Comparison of ENCODE assay signal across 17 cellular contexts in genomic region chr17:57669671-57670529, GRCh38.
DNase-seq lines count a peak whose midpoint lies in the region; ATAC-seq and TF ChIP-seq lines count a peak whose summit lies in the region.
"Had no signal": no experiment of that assay in that cellular context is flagged by ENCODE, and none has a peak within 500 bp of the region (broad histone marks: within the 10 kb centered on the region; RNA-seq: fewer than 3 reads in every experiment).

No MANE protein-coding gene starts in this region.

- H3K4me1 Mint-ChIP-seq in activated T-cell treated with anti-CD3 and anti-CD28 coated beads, Interleukin-2, amount 50 U/mL, for 24 hours (ENCODE audit: low read depth), result peaks cover 32% of the 10 kb centered on the region
- H3K4me1 Mint-ChIP-seq in central memory CD8-positive, alpha-beta T cell, result peaks cover 42% of the 10 kb centered on the region
- peaks cover 9% of the 10 kb centered on the region for H3K4me1 Mint-ChIP-seq in osteocyte (ENCODE audit: unreplicated experiment)

- H3F3A ChIP-seq in OCI-LY1 (ENCODE audit: insufficient read depth, low read length), result no peaks in the 10 kb centered on the region

- H3K27me3 Mint-ChIP-seq in activated T-cell treated with anti-CD3 and anti-CD28 coated beads, Interleukin-2, amount 50 U/mL, for 24 hours, result no peaks in the 10 kb centered on the region
- H3K27me3 Mint-ChIP-seq in central memory CD8-positive, alpha-beta T cell, result no peaks in the 10 kb centered on the region
- no peaks in the 10 kb centered on the region for H3K27me3 Mint-ChIP-seq in osteocyte (ENCODE audit: unreplicated experiment)

- H3K36me3 Mint-ChIP-seq in activated T-cell treated with anti-CD3 and anti-CD28 coated beads, Interleukin-2, amount 50 U/mL, for 24 hours (ENCODE audit: low read depth), result peaks cover 3% of the 10 kb centered on the region
- peaks cover 7% of the 10 kb centered on the region for H3K36me3 Mint-ChIP-seq in central memory CD8-positive, alpha-beta T cell (ENCODE audit: insufficient read depth)
- H3K36me3 Mint-ChIP-seq in osteocyte (ENCODE audit: unreplicated experiment), result peaks cover 7% of the 10 kb centered on the region

- no peak overlapping the region for H3K4me3 ChIP-seq in OCI-LY1 (ENCODE audit: low read depth, low read length, poor library complexity, severe bottlenecking)
- H3K4me3 ChIP-seq: A549, dorsolateral prefrontal cortex, K562 had no signal

- H3K79me2 ChIP-seq in OCI-LY1 (ENCODE audit: insufficient read depth, low read length), result no peaks in the 10 kb centered on the region

- H3K27ac ChIP-seq in OCI-LY1 (ENCODE audit: low read depth, low read length, poor library complexity, severe bottlenecking), result peak overlapping the region; percentile 8
- H3K27ac ChIP-seq: A549 had no signal

- TF ChIP-seq CTCF in OCI-LY1 (IDR thresholded peaks at IDR 0.05; ENCODE audit: low read length) (no peak), osteocyte (IDR thresholded peaks at IDR 0.05) (no peak)

- no peak overlapping the region for H3K4me3 Mint-ChIP-seq in activated T-cell treated with anti-CD3 and anti-CD28 coated beads, Interleukin-2, amount 50 U/mL, for 24 hours
- no peak overlapping the region for H3K4me3 Mint-ChIP-seq in central memory CD8-positive, alpha-beta T cell
- no peak overlapping the region for H3K4me3 Mint-ChIP-seq in osteocyte (ENCODE audit: unreplicated experiment)

- no peaks in the 10 kb centered on the region for H3K9me3 ChIP-seq in OCI-LY1 (ENCODE audit: low read length)
- H3K9me3 ChIP-seq: A549, Caco-2 had no signal

- H3K36me3 ChIP-seq in OCI-LY1 (ENCODE audit: insufficient read depth, low read length), result peaks cover 49% of the 10 kb centered on the region

- H4K20me1 ChIP-seq in OCI-LY1 (ENCODE audit: insufficient read depth, low read length), result no peaks in the 10 kb centered on the region

- no peaks in the 10 kb centered on the region for H3K9me3 Mint-ChIP-seq in activated T-cell treated with anti-CD3 and anti-CD28 coated beads, Interleukin-2, amount 50 U/mL, for 24 hours
- H3K9me3 Mint-ChIP-seq in central memory CD8-positive, alpha-beta T cell, result no peaks in the 10 kb centered on the region
- no peaks in the 10 kb centered on the region for H3K9me3 Mint-ChIP-seq in osteocyte (ENCODE audit: unreplicated experiment)

- H3K27ac Mint-ChIP-seq in activated T-cell treated with anti-CD3 and anti-CD28 coated beads, Interleukin-2, amount 50 U/mL, for 24 hours, result peak overlapping the region; percentile 31
- peak overlapping the region; percentile 23 for H3K27ac Mint-ChIP-seq in central memory CD8-positive, alpha-beta T cell (ENCODE audit: low read depth)
- no peak overlapping the region for H3K27ac Mint-ChIP-seq in osteocyte (ENCODE audit: unreplicated experiment)

- H3K4me1 ChIP-seq in OCI-LY1 (ENCODE audit: insufficient read depth, low read length, severe bottlenecking), result peaks cover 39% of the 10 kb centered on the region
- H3K4me1 ChIP-seq: Caco-2 had no signal

- H3K27me3 ChIP-seq in OCI-LY1 (ENCODE audit: insufficient read depth, low read length), result no peaks in the 10 kb centered on the region
- H3K27me3 ChIP-seq: dorsolateral prefrontal cortex had no signal

- DNase-seq in activated T-cell treated with anti-CD3 and anti-CD28 coated beads, Interleukin-2, amount 50 U/mL, for 24 hours, result no peak
- no peak for DNase-seq in activated T-cell treated with anti-CD3 and anti-CD28 coated beads, Interleukin-2, amount 50 U/mL, for 1 hour
- DNase-seq in central memory CD8-positive, alpha-beta T cell (ENCODE audit: low spot score in 2 of 2), result peak in 1 of 2 donors; percentile 8
- peak; percentile 46 for DNase-seq in osteocyte (ENCODE audit: extremely low spot score, unreplicated experiment)
- no peak for DNase-seq in NCI-H2227 treated with DMSO at 0.1 percent for 48 hours (lab: John Stamatoyannopoulos, UW)
- no peak for DNase-seq in effector CD4-positive, alpha-beta T cell
- DNase-seq: Caco-2, hippocampal formation, NCI-H1105, NCI-H2171, retina, SIG-M5 had no signal

- H2AFZ ChIP-seq in OCI-LY1 (ENCODE audit: low read length), result no peak overlapping the region

- ATAC-seq in central memory CD8-positive, alpha-beta T cell (replicated peaks; ENCODE audit: extremely low read depth, poor library complexity, severe bottlenecking), result no peak
- no peak for ATAC-seq in HG03571 (IDR thresholded peaks at IDR 0.05; ENCODE audit: unreplicated experiment)
- ATAC-seq: A549, K562 had no signal

- H3K9ac ChIP-seq in OCI-LY1 (ENCODE audit: low read length), result no peak overlapping the region

- H3K9me2 ChIP-seq in OCI-LY1 (ENCODE audit: low read depth, low read length), result no peaks in the 10 kb centered on the region

- H3K4me2 ChIP-seq in OCI-LY1 (ENCODE audit: low read length), result no peak overlapping the region
- H3K4me2 ChIP-seq: A549 had no signal
